ENCODE assay signal across 2 cellular contexts in the genomic region with DNA sequence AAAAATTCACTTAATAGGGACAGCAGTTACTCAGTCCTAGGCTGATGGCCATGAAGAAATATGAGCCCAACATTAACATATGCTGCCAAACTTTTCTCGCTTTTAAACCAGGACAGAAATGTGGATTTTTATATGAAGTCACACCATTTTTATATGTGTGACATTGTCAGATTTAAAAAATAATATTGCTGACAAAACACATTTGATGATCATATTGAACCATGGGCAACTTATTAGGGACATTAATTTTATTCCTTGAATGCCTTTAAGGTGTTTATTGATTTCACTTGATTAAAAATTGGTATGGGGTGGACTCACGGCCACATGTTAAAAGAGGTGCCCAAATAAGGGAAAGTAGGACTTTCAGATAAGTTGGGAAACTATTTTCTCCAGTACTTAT.
TF ChIP-seq lines count a peak whose summit lies in the region.

No MANE protein-coding gene starts in this region.

TF ChIP-seq in HepG2, 621 proteins besides CTCF, POLR2A, EP300 and RAD21:
- TF ChIP-seq MAFF (IDR thresholded peaks at IDR 0.05; ENCODE audit: low read depth, low read length), result peak; percentile 76
- TF ChIP-seq MAFK (conservative IDR thresholded peaks at IDR 0.05 in 1 of 2, IDR thresholded peaks at IDR 0.05 in 1 of 2; ENCODE audit: low read length in 2 of 2), result peak; percentile 68 to 83
- TF ChIP-seq GZF1 (CRISPR knock-in tag; IDR thresholded peaks at IDR 0.05), result no peak
- TF ChIP-seq MED8 (CRISPR knock-in tag; IDR thresholded peaks at IDR 0.05; ENCODE audit: insufficient replicate concordance), result no peak

TF ChIP-seq in K562, 482 proteins besides CTCF, POLR2A, EP300 and RAD21:
- TF ChIP-seq PTTG1 (tag; IDR thresholded peaks at IDR 0.05; ENCODE audit: low read depth) (no peak), USF2 (CRISPR knock-in tag; IDR thresholded peaks at IDR 0.05) (no peak), MTA1 (IDR thresholded peaks at IDR 0.05; ENCODE audit: borderline replicate concordance) (no peak), TAF1 (IDR thresholded peaks at IDR 0.05; ENCODE audit: control insufficient read depth, extremely low read depth, insufficient read depth, low read length, severe bottlenecking) (no peak), FOS (IDR thresholded peaks at IDR 0.05; ENCODE audit: extremely low read depth, insufficient read length) (no peak), XRCC3 (IDR thresholded peaks at IDR 0.05) (no peak), GTF2E2 (tag; IDR thresholded peaks at IDR 0.05) (no peak), TCF7 (IDR thresholded peaks at IDR 0.05; ENCODE audit: borderline replicate concordance) (no peak), MAFG (tag; conservative IDR thresholded peaks at IDR 0.05) (0 out of 2 replicates have a peak, but pooled peaks have one; percentile 22), MEF2A (IDR thresholded peaks at IDR 0.05; ENCODE audit: control insufficient read depth, low read depth, low read length) (no peak), ZNF316 (IDR thresholded peaks at IDR 0.05) (peak; percentile 85), ZNF398 (CRISPR knock-in tag; IDR thresholded peaks at IDR 0.05) (no peak), ZFP36 (IDR thresholded peaks at IDR 0.05; ENCODE audit: low read depth, low read length, partially characterized antibody) (no peak), TRIM24 (IDR thresholded peaks at IDR 0.05) (no peak), MAFF (IDR thresholded peaks at IDR 0.05; ENCODE audit: low read length) (peak; percentile 59), C11orf30 (IDR thresholded peaks at IDR 0.05; ENCODE audit: low read depth) (peak; percentile 64), ZNF511 (CRISPR knock-in tag; IDR thresholded peaks at IDR 0.05) (no peak), ZNF785 (CRISPR knock-in tag; IDR thresholded peaks at IDR 0.05) (no peak), HINFP (tag; conservative IDR thresholded peaks at IDR 0.05; ENCODE audit: low read depth) (no peak), HNRNPLL (IDR thresholded peaks at IDR 0.05; ENCODE audit: low read depth, low read length, poor library complexity, severe bottlenecking) (no peak), MAFK (IDR thresholded peaks at IDR 0.05; ENCODE audit: low read length) (peak; percentile 52; the same call in 1 of the 2 replicates), TEAD1 (CRISPR knock-in tag; IDR thresholded peaks at IDR 0.05) (no peak), ZNF212 (CRISPR knock-in tag; IDR thresholded peaks at IDR 0.05) (no peak), COPS2 (conservative IDR thresholded peaks at IDR 0.05) (no peak), SETDB1 (IDR thresholded peaks at IDR 0.05; ENCODE audit: low read length) (no peak)
- TF ChIP-seq, protein P1, sequence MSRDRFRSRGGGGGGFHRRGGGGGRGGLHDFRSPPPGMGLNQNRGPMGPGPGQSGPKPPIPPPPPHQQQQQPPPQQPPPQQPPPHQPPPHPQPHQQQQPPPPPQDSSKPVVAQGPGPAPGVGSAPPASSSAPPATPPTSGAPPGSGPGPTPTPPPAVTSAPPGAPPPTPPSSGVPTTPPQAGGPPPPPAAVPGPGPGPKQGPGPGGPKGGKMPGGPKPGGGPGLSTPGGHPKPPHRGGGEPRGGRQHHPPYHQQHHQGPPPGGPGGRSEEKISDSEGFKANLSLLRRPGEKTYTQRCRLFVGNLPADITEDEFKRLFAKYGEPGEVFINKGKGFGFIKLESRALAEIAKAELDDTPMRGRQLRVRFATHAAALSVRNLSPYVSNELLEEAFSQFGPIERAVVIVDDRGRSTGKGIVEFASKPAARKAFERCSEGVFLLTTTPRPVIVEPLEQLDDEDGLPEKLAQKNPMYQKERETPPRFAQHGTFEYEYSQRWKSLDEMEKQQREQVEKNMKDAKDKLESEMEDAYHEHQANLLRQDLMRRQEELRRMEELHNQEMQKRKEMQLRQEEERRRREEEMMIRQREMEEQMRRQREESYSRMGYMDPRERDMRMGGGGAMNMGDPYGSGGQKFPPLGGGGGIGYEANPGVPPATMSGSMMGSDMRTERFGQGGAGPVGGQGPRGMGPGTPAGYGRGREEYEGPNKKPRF (IDR thresholded peaks at IDR 0.05; ENCODE audit: low read depth, low read length), result no peak
- TF ChIP-seq, protein P2, sequence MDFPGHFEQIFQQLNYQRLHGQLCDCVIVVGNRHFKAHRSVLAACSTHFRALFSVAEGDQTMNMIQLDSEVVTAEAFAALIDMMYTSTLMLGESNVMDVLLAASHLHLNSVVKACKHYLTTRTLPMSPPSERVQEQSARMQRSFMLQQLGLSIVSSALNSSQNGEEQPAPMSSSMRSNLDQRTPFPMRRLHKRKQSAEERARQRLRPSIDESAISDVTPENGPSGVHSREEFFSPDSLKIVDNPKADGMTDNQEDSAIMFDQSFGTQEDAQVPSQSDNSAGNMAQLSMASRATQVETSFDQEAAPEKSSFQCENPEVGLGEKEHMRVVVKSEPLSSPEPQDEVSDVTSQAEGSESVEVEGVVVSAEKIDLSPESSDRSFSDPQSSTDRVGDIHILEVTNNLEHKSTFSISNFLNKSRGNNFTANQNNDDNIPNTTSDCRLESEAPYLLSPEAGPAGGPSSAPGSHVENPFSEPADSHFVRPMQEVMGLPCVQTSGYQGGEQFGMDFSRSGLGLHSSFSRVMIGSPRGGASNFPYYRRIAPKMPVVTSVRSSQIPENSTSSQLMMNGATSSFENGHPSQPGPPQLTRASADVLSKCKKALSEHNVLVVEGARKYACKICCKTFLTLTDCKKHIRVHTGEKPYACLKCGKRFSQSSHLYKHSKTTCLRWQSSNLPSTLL (IDR thresholded peaks at IDR 0.05), result no peak
